ENCODE assay signal across 8 cellular contexts in the genomic region with DNA sequence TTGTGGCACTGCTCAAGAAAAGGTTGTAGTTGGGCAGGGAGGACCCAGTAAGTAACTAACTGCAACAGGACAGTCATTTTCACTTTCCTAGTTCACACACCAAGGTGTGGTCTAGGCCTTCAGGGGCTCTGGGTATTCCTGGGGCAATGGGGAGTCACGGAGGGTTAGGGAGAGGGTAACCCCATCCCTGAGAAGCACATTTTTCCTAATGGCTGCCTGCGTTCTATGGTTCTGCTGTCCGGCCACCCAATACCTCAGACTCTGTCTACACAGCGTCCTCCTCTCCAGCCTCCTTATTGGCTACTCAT. TPM values are rescaled to one million over a fixed set of nuclear protein-coding genes. Genes with fewer than 3 reads are reported as not detected.
DNase-seq lines count a peak whose midpoint lies in the region; ATAC-seq and TF ChIP-seq lines count a peak whose summit lies in the region.

No MANE protein-coding gene starts in this region.

- intact Hi-C loops in natural killer cell (cut with micrococcal nuclease): loop anchor here (1.0 kb wide), 2 partner anchors 41 to 68 kb away; a partner anchor contains a TSS

- DNase-seq in AG10803 (ENCODE audit: low read depth) (no peak), LNCaP clone FGC (ENCODE audit: low read depth) (no peak), coronary artery (ENCODE audit: low spot score) (no peak), natural killer cell (no peak), kidney glomerular epithelial cell (lab: John Stamatoyannopoulos, UW) (no peak)

- peaks cover 28 to 39% of the 10 kb centered on the region in 2 donors for H3K4me1 Mint-ChIP-seq in natural killer cell

- TF ChIP-seq CTCF in AG10803 (conservative IDR thresholded peaks at IDR 0.05; ENCODE audit: low read length) (no peak), LNCaP clone FGC (IDR thresholded peaks at IDR 0.05; ENCODE audit: control insufficient read depth, extremely low read depth, insufficient read depth) (no peak), coronary artery (IDR thresholded peaks at IDR 0.05) (no peak), natural killer cell (IDR thresholded peaks at IDR 0.05) (no peak)

- H3K4me3 Mint-ChIP-seq in natural killer cell: peak overlapping the region; percentile 90

- H3K36me3 Mint-ChIP-seq in natural killer cell: no peaks in the 10 kb centered on the region

- H3K27me3 Mint-ChIP-seq in natural killer cell (ENCODE audit: low read depth in 2 of 2): no peaks in the 10 kb centered on the region

- H3K4me3 ChIP-seq in AG10803 (ENCODE audit: low read length) (peak overlapping the region; percentile 62), LNCaP clone FGC (ENCODE audit: low read depth, low read length) (peak overlapping the region; percentile 65), coronary artery (peak overlapping the region; percentile 88)

- H3K9me3 Mint-ChIP-seq in natural killer cell: no peaks in the 10 kb centered on the region

- H3K27ac ChIP-seq in coronary artery: peak overlapping the region; percentile 87 to 97

- H3K27ac Mint-ChIP-seq in natural killer cell: peak overlapping the region; percentile 95 to 96

- ATAC-seq in natural killer cell: no peak
- ATAC-seq in GM21825 (IDR thresholded peaks at IDR 0.05; ENCODE audit: unreplicated experiment): no peak
- ATAC-seq in GM21360 (IDR thresholded peaks at IDR 0.05; ENCODE audit: unreplicated experiment): no peak
- ATAC-seq in GM18907 (IDR thresholded peaks at IDR 0.05; ENCODE audit: unreplicated experiment): no peak

RNA-seq across cellular contexts. Expression of a gene that starts 0.9 kb away (rescaled TPM):
- 1 to 10 TPM; 2.9 to 4.3 (median 3.6) TPM for total RNA-seq in natural killer cell

RNA-seq across cellular contexts. Expression of a gene that starts 4.1 kb away (rescaled TPM):
- under 1 TPM; 0.09 to 0.32 (median 0.20) TPM for total RNA-seq in natural killer cell

RNA-seq across cellular contexts. Expression of a gene that starts 33.4 kb away (rescaled TPM):
- total RNA-seq in natural killer cell: 10 to 100 TPM; 19.6 to 22.8 (median 22.1) TPM

RNA-seq across cellular contexts. Expression of a gene that starts 34.8 kb away (rescaled TPM):
- total RNA-seq in natural killer cell: not detected

RNA-seq across cellular contexts. Expression of a gene that starts 35.5 kb away (rescaled TPM):
- total RNA-seq in natural killer cell: 1 to 10 TPM in 1 of 3 donors, under 1 TPM in 2; 0.48 to 1.1 (median 0.66) TPM
